ENCODE assay signal across 8 cellular contexts in the genomic region with DNA sequence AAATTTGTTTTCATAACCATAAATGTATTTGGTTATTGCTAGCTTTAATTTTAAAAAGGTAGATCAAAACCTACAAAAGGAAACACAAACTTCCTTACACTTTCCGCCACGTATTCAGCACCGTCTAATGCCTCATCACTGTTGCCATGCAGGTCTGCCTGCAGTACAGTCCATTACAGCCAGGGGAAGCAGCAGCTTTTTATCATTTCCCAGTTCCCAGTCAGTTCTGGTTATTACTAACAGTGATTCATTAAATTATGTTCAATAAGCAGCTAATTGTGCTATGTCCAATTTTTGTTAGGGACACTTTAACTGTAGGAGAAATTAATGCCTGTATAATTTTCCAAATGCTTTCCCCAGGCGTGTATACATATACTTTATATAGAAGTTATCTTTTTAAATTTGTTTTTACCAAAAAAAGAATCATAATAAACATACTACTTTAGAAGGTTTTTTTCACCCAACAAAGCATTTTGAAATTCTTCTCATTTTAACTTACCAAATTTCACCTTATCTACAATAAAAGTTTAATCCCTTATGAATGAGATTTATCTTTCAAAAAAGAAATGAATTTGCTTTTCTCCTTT.
A peak's percentile ranks its signal among the peaks of the same experiment; 100 is the strongest.
DNase-seq lines count a peak whose midpoint lies in the region; ATAC-seq, FAIRE-seq and TF ChIP-seq lines count a peak whose summit lies in the region.

No MANE protein-coding gene starts in this region.

- no TSS peak for BruUV-seq in MCF 10A (replicated peaks; lab: Mats Ljungman, UMichigan)

- no peaks in the 10 kb centered on the region for H3K9me3 Mint-ChIP-seq in MCF 10A (ENCODE audit: unreplicated experiment)

- H3K27me3 Mint-ChIP-seq in MCF 10A (ENCODE audit: insufficient read depth, unreplicated experiment): no peaks in the 10 kb centered on the region

- TF ChIP-seq CTCF in MCF 10A (IDR thresholded peaks at IDR 0.05; ENCODE audit: unreplicated experiment): peak; percentile 83

- peak overlapping the region; percentile 89 for H3K27ac Mint-ChIP-seq in MCF 10A (ENCODE audit: low read depth, unreplicated experiment)

- ATAC-seq in GM21360 (IDR thresholded peaks at IDR 0.05; ENCODE audit: unreplicated experiment): peak; percentile 89
- peak; percentile 98 for ATAC-seq in HG03565 (IDR thresholded peaks at IDR 0.05; ENCODE audit: unreplicated experiment)
- ATAC-seq in SK-N-SH treated with all-trans-retinoic acid at 6 μM for 48 hours: peak; percentile 89

- H3K36me3 Mint-ChIP-seq in MCF 10A (ENCODE audit: insufficient read depth, unreplicated experiment): no peaks in the 10 kb centered on the region

- peak; percentile 83 for DNase-seq in ELR (ENCODE audit: low read depth)
- peak; percentile 79 for DNase-seq in MCF 10A (ENCODE audit: unreplicated experiment)
- DNase-seq in stimulated activated CD4-positive, alpha-beta T cell treated with anti-CD3 and anti-CD28 coated beads, Interleukin-1b, Interleukin-23, amount 100 ng/mL, for 4 hours (ENCODE audit: low read depth in 2 of 2): peak; percentile 7 to 18
- no peak for DNase-seq in NCI-H1048 (lab: John Stamatoyannopoulos, UW)

- H3K4me1 Mint-ChIP-seq in MCF 10A (ENCODE audit: insufficient read depth, unreplicated experiment): peaks cover 36% of the 10 kb centered on the region

- intact Hi-C loops in MCF 10A (cut with micrococcal nuclease): loop anchor here (1.0 to 5.0 kb wide), 3 partner anchors 32 to 219 kb away; no protein-coding TSS in a partner anchor

- peak overlapping the region; percentile 64 for H3K4me3 Mint-ChIP-seq in MCF 10A (ENCODE audit: unreplicated experiment)

- CTCF ChIA-PET in MCF 10A (lab: Yijun Ruan, JAX): interaction anchor here (0.6 to 3.6 kb wide), 28 partner anchors 10 to 239 kb away, joined by 3 to 42 read pairs (median 4); partner anchors contain the start of gene BMP2K

- POLR2A ChIA-PET in MCF 10A (lab: Yijun Ruan, JAX): interaction anchor here (0.6 to 4.5 kb wide), 21 partner anchors 13 to 295 kb away, joined by 3 to 87 read pairs (median 4); partner anchors contain the start of genes BMP2K and PAQR3

- FAIRE-seq in islet of Langerhans (lab: Jason Lieb, UNC): peak; percentile 99

TF ChIP-seq in SK-N-SH treated with all-trans-retinoic acid at 6 μM for 48 hours, 23 proteins besides CTCF, POLR2A, EP300 and RAD21:
- TF ChIP-seq ZFP30 (CRISPR knock-in tag; IDR thresholded peaks at IDR 0.05) (no peak), RARB (CRISPR knock-in tag; IDR thresholded peaks at IDR 0.05) (no peak), OSR1 (CRISPR knock-in tag; IDR thresholded peaks at IDR 0.05) (no peak), POU6F1 (CRISPR knock-in tag; IDR thresholded peaks at IDR 0.05; ENCODE audit: borderline replicate concordance, low read depth) (no peak), ESRRG (CRISPR knock-in tag; IDR thresholded peaks at IDR 0.05) (no peak), CSDC2 (CRISPR knock-in tag; IDR thresholded peaks at IDR 0.05) (no peak), SNAI2 (CRISPR knock-in tag; IDR thresholded peaks at IDR 0.05) (no peak), ZNF8 (CRISPR knock-in tag; IDR thresholded peaks at IDR 0.05) (no peak), ZFP3 (CRISPR knock-in tag; IDR thresholded peaks at IDR 0.05) (no peak), BACH2 (CRISPR knock-in tag; IDR thresholded peaks at IDR 0.05; ENCODE audit: borderline replicate concordance) (no peak), ISL1 (CRISPR knock-in tag; IDR thresholded peaks at IDR 0.05) (no peak), GLIS3 (CRISPR knock-in tag; IDR thresholded peaks at IDR 0.05) (no peak), TOX (CRISPR knock-in tag; IDR thresholded peaks at IDR 0.05; ENCODE audit: borderline replicate concordance) (no peak), TSHZ2 (CRISPR knock-in tag; IDR thresholded peaks at IDR 0.05) (no peak), PPARA (CRISPR knock-in tag; IDR thresholded peaks at IDR 0.05; ENCODE audit: borderline replicate concordance) (no peak), CREB5 (CRISPR knock-in tag; IDR thresholded peaks at IDR 0.05; ENCODE audit: low read depth) (no peak)
- TF ChIP-seq, protein P1, sequence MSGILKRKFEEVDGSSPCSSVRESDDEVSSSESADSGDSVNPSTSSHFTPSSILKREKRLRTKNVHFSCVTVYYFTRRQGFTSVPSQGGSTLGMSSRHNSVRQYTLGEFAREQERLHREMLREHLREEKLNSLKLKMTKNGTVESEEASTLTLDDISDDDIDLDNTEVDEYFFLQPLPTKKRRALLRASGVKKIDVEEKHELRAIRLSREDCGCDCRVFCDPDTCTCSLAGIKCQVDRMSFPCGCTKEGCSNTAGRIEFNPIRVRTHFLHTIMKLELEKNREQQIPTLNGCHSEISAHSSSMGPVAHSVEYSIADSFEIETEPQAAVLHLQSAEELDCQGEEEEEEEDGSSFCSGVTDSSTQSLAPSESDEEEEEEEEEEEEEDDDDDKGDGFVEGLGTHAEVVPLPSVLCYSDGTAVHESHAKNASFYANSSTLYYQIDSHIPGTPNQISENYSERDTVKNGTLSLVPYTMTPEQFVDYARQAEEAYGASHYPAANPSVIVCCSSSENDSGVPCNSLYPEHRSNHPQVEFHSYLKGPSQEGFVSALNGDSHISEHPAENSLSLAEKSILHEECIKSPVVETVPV (CRISPR knock-in tag; IDR thresholded peaks at IDR 0.05): no peak
